In the genomic region with DNA sequence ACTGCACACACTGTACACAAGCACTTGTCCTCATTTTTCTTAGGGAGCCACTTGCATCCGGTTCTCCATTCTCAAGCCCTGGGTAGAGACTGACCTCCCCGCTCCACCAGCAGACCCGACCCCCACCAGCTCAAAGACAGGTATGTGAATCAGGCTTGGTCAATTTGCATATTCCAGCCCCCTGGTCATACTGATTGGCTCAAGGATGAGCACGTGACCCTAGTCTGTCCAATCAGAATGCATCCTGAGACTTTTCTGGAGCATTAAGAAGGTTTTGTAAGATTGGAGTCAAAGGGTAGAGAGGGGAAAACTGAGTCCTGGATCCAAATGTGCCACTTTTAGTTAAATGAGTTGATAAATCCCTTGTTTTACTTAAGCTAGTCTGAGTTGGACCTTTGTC, we compare ENCODE assay signal across 29 cellular contexts. TPM values are rescaled to one million over a fixed set of nuclear protein-coding genes. Genes with fewer than 3 reads are reported as not detected.
"Had no signal": no experiment of that assay in that cellular context is flagged by ENCODE, and none has a peak within 500 bp of the region (broad histone marks: within the 10 kb centered on the region; RNA-seq: fewer than 3 reads in every experiment).

No MANE protein-coding gene starts in this region.

- H3K4me2 ChIP-seq: smooth muscle cell had no signal

- H3K4me3 Mint-ChIP-seq: activated CD4-positive, alpha-beta memory T cell treated with anti-CD3 and anti-CD28 coated beads, Interleukin-2, amount 10 ng/mL, durations not matched to agents 7 days and 5 days; activated CD4-positive, alpha-beta T cell treated with anti-CD3 and anti-CD28 coated beads, Interleukin-2, amount 10 ng/mL, durations not matched to agents 24 days and 14 days; activated naive CD4-positive, alpha-beta T cell treated with anti-CD3 and anti-CD28 coated beads, Interleukin-2, amount 50 U/mL, for 24 hours; activated T-cell treated with anti-CD3 and anti-CD28 coated beads, Interleukin-2, amount 50 U/mL, for 4 hours; nephron; stimulated activated memory B cell treated with anti-CD40 and anti-IgM and Interleukin-4, amounts not matched to agents 10 μg/mL and 1 μg/mL and 100 μg/mL, for 72 hours; stimulated activated naive CD8-positive, alpha-beta T cell treated with anti-CD3 and anti-CD28 coated beads, Interleukin-15, amount 100 ng/mL, for 72 hours; T-helper 17 cell; type B pancreatic cell had no signal

- H3K27me3 Mint-ChIP-seq: activated CD4-positive, alpha-beta T cell treated with anti-CD3 and anti-CD28 coated beads, Interleukin-2, amount 10 ng/mL, durations not matched to agents 24 days and 14 days; activated naive CD4-positive, alpha-beta T cell treated with anti-CD3 and anti-CD28 coated beads, Interleukin-2, amount 50 U/mL, for 24 hours; stimulated activated naive CD8-positive, alpha-beta T cell treated with anti-CD3 and anti-CD28 coated beads, Interleukin-15, amount 100 ng/mL, for 72 hours; T-helper 17 cell; type B pancreatic cell had no signal

- H3K27ac Mint-ChIP-seq: activated CD4-positive, alpha-beta memory T cell treated with anti-CD3 and anti-CD28 coated beads, Interleukin-2, amount 10 ng/mL, durations not matched to agents 7 days and 5 days; activated CD4-positive, alpha-beta T cell treated with anti-CD3 and anti-CD28 coated beads, Interleukin-2, amount 10 ng/mL, durations not matched to agents 24 days and 14 days; activated naive CD4-positive, alpha-beta T cell treated with anti-CD3 and anti-CD28 coated beads, Interleukin-2, amount 50 U/mL, for 24 hours; activated T-helper 2 cell treated with anti-CD3 and anti-CD28 coated beads, Interferon-gamma antibody, Interleukin-2, Interleukin-4, amounts not matched to agents 10 μg/mL and 5 μg/mL and 100 μg/mL, durations not matched to agents 14 hours and 24 hours and 36 hours; nephron; stimulated activated memory B cell treated with anti-CD40 and anti-IgM and Interleukin-4, amounts not matched to agents 10 μg/mL and 1 μg/mL and 100 μg/mL, for 72 hours; stimulated activated naive CD8-positive, alpha-beta T cell treated with anti-CD3 and anti-CD28 coated beads, Interleukin-15, amount 100 ng/mL, for 72 hours; T-helper 17 cell; type B pancreatic cell had no signal

- H3K36me3 ChIP-seq: pancreas, prostate gland, uterus, WERI-Rb-1 had no signal

- H3K4me1 Mint-ChIP-seq: activated CD4-positive, alpha-beta memory T cell treated with anti-CD3 and anti-CD28 coated beads, Interleukin-2, amount 10 ng/mL, durations not matched to agents 7 days and 5 days; activated CD4-positive, alpha-beta T cell treated with anti-CD3 and anti-CD28 coated beads, Interleukin-2, amount 10 ng/mL, durations not matched to agents 24 days and 14 days; activated naive CD4-positive, alpha-beta T cell treated with anti-CD3 and anti-CD28 coated beads, Interleukin-2, amount 50 U/mL, for 24 hours; nephron; stimulated activated memory B cell treated with anti-CD40 and anti-IgM and Interleukin-4, amounts not matched to agents 10 μg/mL and 1 μg/mL and 100 μg/mL, for 72 hours; stimulated activated naive CD8-positive, alpha-beta T cell treated with anti-CD3 and anti-CD28 coated beads, Interleukin-15, amount 100 ng/mL, for 72 hours; T-helper 17 cell had no signal

- H3K27me3 ChIP-seq: breast epithelium, foreskin keratinocyte, heart right ventricle, pancreas, uterus had no signal

- H3K9me3 ChIP-seq: pancreas, prostate gland had no signal

- FAIRE-seq: pancreas had no signal

- H3K4me3 ChIP-seq: breast epithelium, esophagus muscularis mucosa, heart right ventricle, pancreas, prostate gland, smooth muscle cell, uterus had no signal

- DNase-seq: activated CD4-positive, alpha-beta memory T cell treated with anti-CD3 and anti-CD28 coated beads, Interleukin-2, amount 10 ng/mL, durations not matched to agents 7 days and 5 days; activated CD4-positive, alpha-beta T cell treated with anti-CD3 and anti-CD28 coated beads, Interleukin-2, amount 10 ng/mL, durations not matched to agents 24 days and 14 days; activated CD4-positive, CD25-positive, alpha-beta regulatory T cell treated with anti-CD3 and anti-CD28 coated beads, Interleukin-2, amount 50 U/mL, for 72 hours; activated T-cell treated with anti-CD3 and anti-CD28 coated beads, Interleukin-2, amount 50 U/mL, for 4 hours; central memory CD4-positive, alpha-beta T cell; foreskin keratinocyte; heart right ventricle; islet precursor cell; left ventricle myocardium superior; pancreas; retina; stimulated activated CD4-positive, alpha-beta T cell treated with anti-CD3 and anti-CD28 coated beads, Interleukin-1b, Interleukin-23, amount 100 ng/mL, for 48 hours; stimulated activated CD4-positive, alpha-beta T cell treated with anti-CD3 and anti-CD28 coated beads, Interleukin-4, amount 100 ng/mL, for 4 hours; stimulated activated CD8-positive, alpha-beta memory T cell treated with anti-CD3 and anti-CD28 coated beads, Interleukin-4, amount 100 ng/mL, for 48 hours; stimulated activated naive CD8-positive, alpha-beta T cell treated with anti-CD3 and anti-CD28 coated beads, Interleukin-15, amount 100 ng/mL, for 72 hours; substantia nigra; T-helper 17 cell; T1000; uterus; WERI-Rb-1 had no signal

- H3K4me1 ChIP-seq: breast epithelium, esophagus muscularis mucosa, foreskin keratinocyte, heart right ventricle, pancreas, prostate gland, uterus had no signal

- H3K27ac ChIP-seq: breast epithelium, esophagus muscularis mucosa, foreskin keratinocyte, heart right ventricle, pancreas, prostate gland, uterus, WERI-Rb-1 had no signal

- H3K36me3 Mint-ChIP-seq: activated naive CD4-positive, alpha-beta T cell treated with anti-CD3 and anti-CD28 coated beads, Interleukin-2, amount 50 U/mL, for 24 hours; stimulated activated memory B cell treated with anti-CD40 and anti-IgM and Interleukin-4, amounts not matched to agents 10 μg/mL and 1 μg/mL and 100 μg/mL, for 72 hours had no signal

- ATAC-seq: activated T-cell treated with anti-CD3 and anti-CD28 coated beads, Interleukin-2, amount 50 U/mL, for 4 hours; foreskin keratinocyte; left ventricle myocardium superior; pancreas; stimulated activated memory B cell treated with anti-CD40 and anti-IgM and Interleukin-4, amounts not matched to agents 10 μg/mL and 1 μg/mL and 100 μg/mL, for 72 hours; stimulated activated naive CD8-positive, alpha-beta T cell treated with anti-CD3 and anti-CD28 coated beads, Interleukin-15, amount 100 ng/mL, for 72 hours; T-helper 17 cell had no signal

- H3K9me3 Mint-ChIP-seq: activated naive CD4-positive, alpha-beta T cell treated with anti-CD3 and anti-CD28 coated beads, Interleukin-2, amount 50 U/mL, for 24 hours; nephron; type B pancreatic cell had no signal

RNA-seq across cellular contexts. Expression of a gene that starts 34.1 kb away (rescaled TPM):
- total RNA-seq: activated CD4-positive, alpha-beta memory T cell treated with anti-CD3 and anti-CD28 coated beads, Interleukin-2, amount 10 ng/mL, durations not matched to agents 7 days and 5 days; activated CD4-positive, alpha-beta T cell treated with anti-CD3 and anti-CD28 coated beads, Interleukin-2, amount 10 ng/mL, durations not matched to agents 24 days and 14 days; activated T-helper 2 cell treated with anti-CD3 and anti-CD28 coated beads, Interferon-gamma antibody, Interleukin-2, Interleukin-4, amounts not matched to agents 10 μg/mL and 5 μg/mL and 100 μg/mL, durations not matched to agents 14 hours and 24 hours and 36 hours had no signal

RNA-seq across cellular contexts. Expression of a gene that starts 59.5 kb away (rescaled TPM):
- total RNA-seq: activated CD4-positive, alpha-beta memory T cell treated with anti-CD3 and anti-CD28 coated beads, Interleukin-2, amount 10 ng/mL, durations not matched to agents 7 days and 5 days had no signal
